9 cellular contexts compared by ENCODE assay signal in genomic region chr12:26121323-26121740, GRCh38. TPM values are rescaled to one million over a fixed set of nuclear protein-coding genes. Genes with fewer than 3 reads are reported as not detected.
A peak's percentile ranks its signal among the peaks of the same experiment; 100 is the strongest.
DNase-seq lines count a peak whose midpoint lies in the region; ATAC-seq, FAIRE-seq and TF ChIP-seq lines count a peak whose summit lies in the region.
"Had no signal": no experiment of that assay in that cellular context is flagged by ENCODE, and none has a peak within 500 bp of the region (broad histone marks: within the 10 kb centered on the region; RNA-seq: fewer than 3 reads in every experiment).

No MANE protein-coding gene starts in this region.

- no peak for TF ChIP-seq POLR2A in GM12891 (IDR thresholded peaks at IDR 0.05; ENCODE audit: low read depth, low read length)

- FAIRE-seq in GM12891 (lab: Jason Lieb, UNC), result no peak

- H3K27ac ChIP-seq in SJSA1 (peak overlapping the region; percentile 90), psoas muscle (peak overlapping the region; percentile 90)

- peak in 1 of 2 experiments; percentile 61 for DNase-seq in SJSA1 (ENCODE audit: low read depth in 1 of 2, low spot score in 2 of 2)
- no peak for DNase-seq in epithelial cell of proximal tubule (ENCODE audit: low read depth)
- no peak for DNase-seq in psoas muscle
- no peak for DNase-seq in activated CD8-positive, alpha-beta memory T cell treated with anti-CD3 and anti-CD28 coated beads, Interleukin-2, amount 50 U/mL, for 4 hours
- no peak for DNase-seq in stimulated activated naive CD4-positive, alpha-beta T cell treated with Interleukin-2 at 50 U/mL for 16 hours (lab: John Stamatoyannopoulos, UW)
- no peak for DNase-seq in GM12891 (ENCODE audit: insufficient read length, low spot score)
- no peak for DNase-seq in NCI-H1048 (lab: John Stamatoyannopoulos, UW)
- DNase-seq: cerebellar nuclear complex had no signal

- intact Hi-C loops in psoas muscle (cut with DNase I), result loop anchor here in 1 of 2 donors (5.0 kb wide), 1 partner anchor 406 kb away; no protein-coding TSS in a partner anchor

- 20 to 50% (median 28%) methylated on average over 8 of the region's 8 CpGs for WGBS in psoas muscle, 3 donors

- H3K27me3 ChIP-seq in SJSA1 (replicated peaks) (no peaks in the 10 kb centered on the region), psoas muscle (ENCODE audit: insufficient read depth in 3 of 3, low read length in 2 of 3) (no peaks in the 10 kb centered on the region)

- H3K4me3 ChIP-seq in GM08714 (ENCODE audit: low read length), result peak overlapping the region; percentile 84; the same call in 1 of the 2 replicates
- peak overlapping the region; percentile 56 for H3K4me3 ChIP-seq in SJSA1
- H3K4me3 ChIP-seq in epithelial cell of proximal tubule (ENCODE audit: low read depth, low read length), result peak overlapping the region; percentile 61
- H3K4me3 ChIP-seq in psoas muscle, result peak overlapping the region; percentile 77

- H3K4me1 ChIP-seq in SJSA1 (replicated peaks), result peaks cover 30% of the 10 kb centered on the region
- peaks cover 42% of the 10 kb centered on the region for H3K4me1 ChIP-seq in psoas muscle

- ATAC-seq in psoas muscle, result no peak

- H3K36me3 ChIP-seq in SJSA1, result peaks cover 59% of the 10 kb centered on the region
- H3K36me3 ChIP-seq in psoas muscle (ENCODE audit: insufficient read depth in 1 of 2, low read depth in 1 of 2), result no peaks in the 10 kb centered on the region

- H3K9me3 ChIP-seq in SJSA1 (replicated peaks) (no peaks in the 10 kb centered on the region), psoas muscle (no peaks in the 10 kb centered on the region)

- TF ChIP-seq CTCF in epithelial cell of proximal tubule (conservative IDR thresholded peaks at IDR 0.05; ENCODE audit: low read depth, low read length), result no peak
- TF ChIP-seq CTCF in psoas muscle (IDR thresholded peaks at IDR 0.05), result no peak

TF ChIP-seq in GM12891, 5 proteins besides CTCF, POLR2A, EP300 and RAD21:
- TF ChIP-seq PAX5 (IDR thresholded peaks at IDR 0.05; ENCODE audit: insufficient read depth, low read length, severe bottlenecking), result no peak
- no peak for TF ChIP-seq POU2F2 (IDR thresholded peaks at IDR 0.05; ENCODE audit: low read depth, low read length)
- no peak for TF ChIP-seq SPI1 (IDR thresholded peaks at IDR 0.05; ENCODE audit: low read depth, low read length)
- no peak for TF ChIP-seq TAF1 (IDR thresholded peaks at IDR 0.05; ENCODE audit: low read depth, low read length)
- TF ChIP-seq POLR2AphosphoS5 (IDR thresholded peaks at IDR 0.05; ENCODE audit: low read depth, low read length), result no peak
TF ChIP-seq in GM12891: peak in this region for 0.

RNA-seq across cellular contexts. Expression of gene BHLHE41, which starts 3.5 kb away (rescaled TPM):
- total RNA-seq in SJSA1 (2014; rRNA removed; shearing (Covaris generic)), result 36.1 and 69.1 TPM in 2 replicates
- 1.3 and 5.2 TPM in 2 replicates for total RNA-seq in epithelial cell of proximal tubule
- total RNA-seq in psoas muscle, result 10 to 100 TPM; 10.3 to 41.5 (median 34.2) TPM
- polyA plus RNA-seq in psoas muscle, result 10 to 100 TPM in 1 of 3 donors, 1 to 10 TPM in 2; 7.4 to 11.1 (median 9.2) TPM
- 0.35 TPM for polyA plus RNA-seq in GM12891 (2012; ENCODE audit: low read depth, missing spikeins)
